In the genomic region with DNA sequence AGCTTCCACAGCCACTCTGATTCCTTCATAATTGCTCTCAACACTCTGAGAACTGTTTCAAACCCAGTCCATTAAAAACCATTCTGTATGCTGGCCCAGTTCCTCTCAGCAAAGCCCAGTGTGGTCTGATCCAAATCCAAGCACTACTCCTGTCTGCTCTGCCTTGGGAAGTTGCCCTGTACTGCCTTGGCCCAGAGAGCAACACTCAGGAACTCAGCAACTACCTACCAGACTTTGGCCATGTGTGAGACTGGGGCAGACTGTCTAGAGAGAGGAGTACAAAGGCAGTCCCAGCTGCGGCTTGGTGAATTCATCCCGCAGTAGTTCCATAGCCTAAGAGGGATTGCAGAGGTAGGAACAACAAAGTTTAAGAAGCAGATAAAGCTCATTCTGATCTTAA, we compare ENCODE assay signal across 12 cellular contexts.
"Had no signal": no experiment of that assay in that cellular context is flagged by ENCODE, and none has a peak within 500 bp of the region (broad histone marks: within the 10 kb centered on the region; RNA-seq: fewer than 3 reads in every experiment).

No MANE protein-coding gene starts in this region.

- H3K27me3 ChIP-seq: stomach had no signal

- H3K4me1 ChIP-seq: psoas muscle, uterus had no signal

- DNase-seq: activated CD4-positive, alpha-beta T cell treated with anti-CD3 and anti-CD28 coated beads, Interleukin-2, amount 50 U/mL, for 1 hour; activated effector memory CD4-positive, alpha-beta T cell treated with anti-CD3 and anti-CD28 coated beads, Interleukin-2, amount 50 U/mL, for 16 hours; activated T-cell treated with anti-CD3 and anti-CD28 coated beads, Interleukin-2, amount 50 U/mL, for 24 hours; left cardiac atrium; natural killer cell; occipital lobe; psoas muscle; stimulated activated CD4-positive, alpha-beta T cell treated with anti-CD3 and anti-CD28 coated beads, Interleukin-4, amount 100 ng/mL, for 1 hour; stimulated activated CD8-positive, alpha-beta memory T cell treated with anti-CD3 and anti-CD28 coated beads, Interleukin-4, amount 100 ng/mL, for 48 hours; stomach; uterus had no signal

- H3K36me3 ChIP-seq: stomach, uterus had no signal

- H3K9me3 ChIP-seq: psoas muscle, stomach, uterus had no signal

- H3K27ac ChIP-seq: psoas muscle had no signal

- ATAC-seq: esophagus mucosa, natural killer cell, psoas muscle had no signal

- H3K4me3 ChIP-seq: psoas muscle, stomach, uterus had no signal
